10 cellular contexts compared by ENCODE assay signal in genomic region chr13:75685239-75685697, GRCh38. TPM values are rescaled to one million over a fixed set of nuclear protein-coding genes. Genes with fewer than 3 reads are reported as not detected.
DNase-seq lines count a peak whose midpoint lies in the region.
"Had no signal": no experiment of that assay in that cellular context is flagged by ENCODE, and none has a peak within 500 bp of the region (broad histone marks: within the 10 kb centered on the region; RNA-seq: fewer than 3 reads in every experiment).

No MANE protein-coding gene starts in this region.

- H3K36me3 ChIP-seq in ACC112 (ENCODE audit: insufficient read depth, low read length) = peaks cover 5% of the 10 kb centered on the region; the same call in 1 of the 2 replicates
- H3K36me3 ChIP-seq in GM23248 (ENCODE audit: low read depth) = no peaks in the 10 kb centered on the region
- H3K36me3 ChIP-seq in SJSA1 = 0 out of 2 replicates have a peak, but pooled peaks cover 6% of the 10 kb centered on the region

- peak overlapping the region; percentile 66 for H3K27ac ChIP-seq in ACC112 (ENCODE audit: low read depth, low read length)
- H3K27ac ChIP-seq in GM23248 = peak overlapping the region; percentile 78
- peak overlapping the region; percentile 47; the same call in 1 of the 2 replicates for H3K27ac ChIP-seq in SJSA1
- H3K27ac ChIP-seq: testis had no signal

- no peaks in the 10 kb centered on the region for H3K9me2 ChIP-seq in GM23248 (ENCODE audit: insufficient read depth)

- peaks cover 10% of the 10 kb centered on the region; the same call in 1 of the 2 replicates for H4K20me1 ChIP-seq in GM23248 (ENCODE audit: insufficient read depth)

- peak; percentile 92 for DNase-seq in GM23248
- DNase-seq in SJSA1 (ENCODE audit: low read depth in 1 of 2, low spot score in 2 of 2) = peak; percentile 74 to 85
- peak; percentile 54 for DNase-seq in glomerular visceral epithelial cell (ENCODE audit: extremely low spot score)
- no peak for DNase-seq in SKM-1 treated with dmso at 0.1 percent for 144 hours (lab: John Stamatoyannopoulos, UW; ENCODE audit: unreplicated experiment)
- DNase-seq in cerebellum (ENCODE audit: low spot score) = no peak
- DNase-seq in GM19238 (ENCODE audit: insufficient read length, low spot score) = no peak
- DNase-seq in pons (ENCODE audit: low spot score) = no peak
- DNase-seq: central memory CD4-positive, alpha-beta T cell; testis had no signal

- H3K9me3 ChIP-seq in GM23248 (ENCODE audit: low read depth) (no peaks in the 10 kb centered on the region), SJSA1 (replicated peaks) (no peaks in the 10 kb centered on the region)
- H3K9me3 ChIP-seq: testis had no signal

- H3K27me3 ChIP-seq in ACC112 (ENCODE audit: insufficient read depth, low read length) (no peaks in the 10 kb centered on the region), GM23248 (replicated peaks; ENCODE audit: insufficient read depth) (no peaks in the 10 kb centered on the region), SJSA1 (replicated peaks) (no peaks in the 10 kb centered on the region)
- H3K27me3 ChIP-seq: testis had no signal

- peak overlapping the region; percentile 76 for H3K4me2 ChIP-seq in GM23248 (ENCODE audit: unreplicated experiment)

- H3K9ac ChIP-seq in GM23248 = peak overlapping the region; percentile 49

- in situ Hi-C loops in GM23248 (cut with MboI) = no loop called here

- H3K4me3 ChIP-seq in ACC112 (ENCODE audit: low read depth, low read length) (peak overlapping the region; percentile 28), GM23248 (peak overlapping the region; percentile 43), SJSA1 (no peak overlapping the region)
- H3K4me3 ChIP-seq: testis had no signal

- H3K4me1 ChIP-seq in ACC112 (ENCODE audit: control insufficient read depth, insufficient read depth, low read length, unreplicated experiment) (peaks cover 16% of the 10 kb centered on the region), GM23248 (ENCODE audit: insufficient read depth) (peaks cover 55% of the 10 kb centered on the region), SJSA1 (replicated peaks) (peaks cover 26% of the 10 kb centered on the region)
- H3K4me1 ChIP-seq: testis had no signal

- H2AFZ ChIP-seq in ACC112 (ENCODE audit: low read length, unreplicated experiment) (peak overlapping the region; percentile 67), GM23248 (peak overlapping the region; percentile 43)

- peaks cover 67% of the 10 kb centered on the region for H3F3A ChIP-seq in GM23248 (ENCODE audit: insufficient read depth)

- peaks cover 77% of the 10 kb centered on the region for H3K79me2 ChIP-seq in ACC112 (ENCODE audit: control insufficient read depth, insufficient read depth, low read length, unreplicated experiment)
- peaks cover 100% of the 10 kb centered on the region for H3K79me2 ChIP-seq in GM23248 (ENCODE audit: insufficient read depth)

- 9 to 20% methylated on average over 2 of the region's 2 CpGs for WGBS in GM23248 (ENCODE audit: low coverage in 1 of 2, low lambda C conversion rate in 2 of 2, missing lambda C conversion rate in 2 of 2), 2 experiments

RNA-seq across cellular contexts. Expression of gene LMO7, which starts 49.1 kb away (rescaled TPM):
- 269 and 318 TPM in 2 replicates for total RNA-seq in GM23248 (2014; rRNA removed; shearing (Covaris generic))
- 276 and 288 TPM in 2 replicates for polyA plus RNA-seq in GM23248 (2016; fragmentation: Nextera tagmentation; extraction: Ambion mirVana)
- total RNA-seq in SJSA1 (2014; rRNA removed; shearing (Covaris generic)) = 96.3 and 123 TPM in 2 replicates
- 28.9 TPM for total RNA-seq in cerebellum

Comparison
In these comparisons a context has a peak if more than half of its experiments do, and no peak if none do; other contexts are left out.
1. DNase-seq: peak in GM23248 (single experiment), SJSA1 (2 of 2) and glomerular visceral epithelial cell (single experiment); none in SKM-1 treated with dmso at 0.1 percent for 144 hours (single experiment), cerebellum (single experiment), GM19238 (single experiment) and pons (single experiment).
2. Peak in every context shown above with its lines, with median percentiles within 50 percentile points of each other: H3K27ac ChIP-seq.